Comparison of ENCODE assay signal across 10 cellular contexts in the genomic region with DNA sequence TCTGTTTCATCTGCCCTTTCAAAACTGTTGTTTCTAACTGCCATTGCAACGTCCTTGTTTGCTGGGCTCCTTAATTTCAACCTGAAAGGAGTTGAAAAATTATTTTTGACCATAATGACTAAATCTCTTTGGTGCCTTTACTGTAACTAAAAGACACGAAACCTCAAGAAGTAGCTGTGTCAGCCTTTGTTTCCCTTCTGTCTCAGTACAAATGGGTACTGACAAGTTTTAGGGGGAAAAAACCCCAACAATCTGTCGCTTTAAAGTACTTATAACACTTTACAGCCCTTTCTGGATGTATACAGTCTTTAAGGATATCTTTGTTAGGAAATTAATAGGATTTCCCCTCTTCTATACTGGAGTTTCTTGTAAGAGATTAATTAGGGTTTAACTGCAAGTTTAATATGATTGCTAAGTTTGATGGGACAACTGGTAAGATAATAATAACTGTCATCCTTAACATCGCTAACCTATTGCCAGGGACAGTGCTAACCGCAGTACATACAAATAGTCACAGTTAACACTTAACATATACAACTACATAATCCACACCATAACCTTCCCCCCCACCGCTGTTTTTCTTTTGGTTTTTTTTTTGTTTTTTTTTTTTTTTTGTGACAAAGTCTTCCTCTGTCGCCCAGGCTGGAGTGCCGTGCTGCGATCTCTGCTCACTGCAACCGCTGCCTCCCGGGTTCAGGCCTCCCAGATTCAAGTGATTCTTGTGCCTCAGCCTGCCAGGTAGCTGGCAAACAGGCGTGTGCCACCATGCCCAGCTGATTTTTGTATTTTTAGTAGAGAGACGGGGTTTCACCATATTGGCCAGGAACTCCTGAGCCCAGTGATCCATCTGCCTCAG. TPM values are rescaled to one million over a fixed set of nuclear protein-coding genes. Genes with fewer than 3 reads are reported as not detected.
DNase-seq lines count a peak whose midpoint lies in the region; ATAC-seq and TF ChIP-seq lines count a peak whose summit lies in the region.
"Had no signal": no experiment of that assay in that cellular context is flagged by ENCODE, and none has a peak within 500 bp of the region (broad histone marks: within the 10 kb centered on the region; RNA-seq: fewer than 3 reads in every experiment).

No MANE protein-coding gene starts in this region.

- no peaks in the 10 kb centered on the region for H3K36me3 ChIP-seq in BLaER1
- H3K36me3 ChIP-seq in PC-9 (ENCODE audit: low read depth), result no peaks in the 10 kb centered on the region
- no peaks in the 10 kb centered on the region for H3K36me3 ChIP-seq in prostate gland

- H3K79me2 ChIP-seq in PC-9 (ENCODE audit: low read depth), result no peaks in the 10 kb centered on the region

- intact Hi-C loops in PC-9 (cut with micrococcal nuclease; ENCODE audit: unreplicated experiment), result loop anchor here (5.0 kb wide), 1 partner anchor 42 kb away; the partner anchor contains the start of gene SHQ1
- intact Hi-C loops in prostate gland (cut with DNase I), result loop anchor here (5.0 kb wide), 3 partner anchors 42 to 108 kb away; partner anchors contain the start of genes PPP4R2 and SHQ1

- H3K27me3 ChIP-seq in BLaER1 (peaks cover 46% of the 10 kb centered on the region), PC-9 (ENCODE audit: insufficient read depth, low read depth) (no peaks in the 10 kb centered on the region), prostate gland (replicated peaks; ENCODE audit: insufficient read depth) (no peaks in the 10 kb centered on the region)

- no peak overlapping the region for H3K27ac ChIP-seq in BLaER1
- no peak overlapping the region for H3K27ac ChIP-seq in PC-9
- H3K27ac ChIP-seq in prostate gland, result peak overlapping the region; percentile 1 to 2

- no peaks in the 10 kb centered on the region for H3K9me3 ChIP-seq in BLaER1
- H3K9me3 ChIP-seq in PC-9 (ENCODE audit: insufficient read depth, low read depth), result no peaks in the 10 kb centered on the region
- H3K9me3 ChIP-seq in prostate gland, result no peaks in the 10 kb centered on the region

- no peak overlapping the region for H3K9ac ChIP-seq in BLaER1

- peaks cover 28% of the 10 kb centered on the region for H3K4me1 ChIP-seq in BLaER1
- H3K4me1 ChIP-seq in PC-9 (replicated peaks; ENCODE audit: insufficient read depth), result peaks cover 39% of the 10 kb centered on the region
- H3K4me1 ChIP-seq in prostate gland (replicated peaks), result no peaks in the 10 kb centered on the region

- no peak for TF ChIP-seq POLR2A in prostate gland (IDR thresholded peaks at IDR 0.05)
- no peak for TF ChIP-seq POLR2A in erythroblast (IDR thresholded peaks at IDR 0.05; ENCODE audit: low read length)

- 47% methylated on average over 13 of the region's 13 CpGs for WGBS in prostate gland

- no peaks in the 10 kb centered on the region for H3K9me2 ChIP-seq in PC-9 (ENCODE audit: insufficient read depth)

- BruUV-seq in PC-9 (replicated peaks; lab: Mats Ljungman, UMichigan), result no TSS peak

- H3K4me2 ChIP-seq in BLaER1, result 0 out of 2 replicates have a peak overlapping the region, but pooled peaks have one; percentile 94
- 0 out of 2 replicates have a peak overlapping the region, but pooled peaks have one; percentile 87 for H3K4me2 ChIP-seq in PC-9

- TF ChIP-seq CTCF in PC-9 (conservative IDR thresholded peaks at IDR 0.05) (no peak), prostate gland (IDR thresholded peaks at IDR 0.05) (no peak)

- peaks cover 12% of the 10 kb centered on the region; the same call in 1 of the 2 replicates for H4K20me1 ChIP-seq in BLaER1
- H4K20me1 ChIP-seq in PC-9 (ENCODE audit: insufficient read depth), result no peaks in the 10 kb centered on the region

- peaks cover 26% of the 10 kb centered on the region for H3F3A ChIP-seq in PC-9 (ENCODE audit: insufficient read depth, low read depth)

- ATAC-seq in activated CD4-positive, CD25-positive, alpha-beta regulatory T cell treated with anti-CD3 and anti-CD28 coated beads, Interleukin-2, amount 50 U/mL, for 24 hours, result no peak
- ATAC-seq: natural killer cell had no signal

- H3K4me3 ChIP-seq in BLaER1, result no peak overlapping the region
- no peak overlapping the region for H3K4me3 ChIP-seq in PC-9
- H3K4me3 ChIP-seq in prostate gland, result peak overlapping the region in 1 of 2 donors; percentile 35

- DNase-seq in PC-9 (no peak), fibroblast of peridontal ligament (ENCODE audit: extremely low read depth) (peak; percentile 18), prostate gland (ENCODE audit: low spot score) (no peak), AG20443 (ENCODE audit: low spot score) (no peak), NCI-H345 treated with DMSO at 0.1 percent for 48 hours (lab: John Stamatoyannopoulos, UW; ENCODE audit: unreplicated experiment) (no peak), erythroblast (lab: John Stamatoyannopoulos, UW) (no peak)
- DNase-seq: activated T-cell treated with anti-CD3 and anti-CD28 coated beads, Interleukin-2, amount 50 U/mL, for 48 hours; natural killer cell had no signal

- no peak overlapping the region for H2AFZ ChIP-seq in PC-9

- CTCF ChIA-PET in PC-9 (lab: Charles Lee), result no interaction called here

- POLR2A ChIA-PET in PC-9 (lab: Charles Lee; ENCODE audit: unreplicated experiment), result no interaction called here

RNA-seq across cellular contexts. Expression of gene GXYLT2, which starts 1.7 kb away (rescaled TPM):
- total RNA-seq in PC-9 (2021) (1.7 and 2.9 TPM in 2 replicates), prostate gland (10 to 100 TPM in 1 of 2 donors, 1 to 10 TPM in 1; 7.7 to 20.9 TPM)
- total RNA-seq: natural killer cell had no signal

RNA-seq across cellular contexts. Expression of gene SHQ1, which starts 41.3 kb away (rescaled TPM):
- total RNA-seq in PC-9 (2021) (24.4 and 24.8 TPM in 2 replicates), prostate gland (10 to 100 TPM; 12.9 to 31.9 TPM)

Comparison
In these comparisons a context has a peak if more than half of its experiments do, and no peak if none do; other contexts are left out.
1. H3K27ac ChIP-seq: peak in prostate gland (2 of 2); none in BLaER1 (single experiment) and PC-9 (single experiment).